In the genomic region with DNA sequence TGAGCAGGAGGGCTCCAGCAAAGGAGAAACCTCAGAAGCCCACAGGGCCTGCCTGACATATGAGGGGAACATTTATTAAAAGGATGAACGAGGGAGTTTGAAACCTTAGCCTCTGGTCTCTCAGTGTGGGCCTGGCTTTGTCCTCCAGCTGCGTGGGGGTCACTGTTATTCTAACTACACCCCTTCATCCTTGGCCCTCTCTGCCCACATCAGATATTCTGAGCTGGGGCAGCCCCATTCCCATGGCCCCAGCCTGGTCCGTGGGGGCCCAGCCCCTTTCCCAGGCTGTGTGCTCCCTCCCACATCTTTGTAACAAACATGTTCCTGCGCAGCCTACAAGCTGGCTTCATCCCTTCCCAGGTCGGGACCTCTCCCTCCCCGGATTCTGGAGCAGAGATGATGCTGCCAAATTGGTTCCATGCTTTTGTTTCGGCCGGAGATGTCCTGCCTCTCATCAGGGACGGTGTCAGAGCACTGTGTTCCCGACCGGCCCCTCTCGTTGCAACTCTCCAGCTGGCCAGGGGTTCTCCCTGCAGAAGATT, we compare ENCODE assay signal across 26 cellular contexts. TPM values are rescaled to one million over a fixed set of nuclear protein-coding genes. Genes with fewer than 3 reads are reported as not detected.
A peak's percentile ranks its signal among the peaks of the same experiment; 100 is the strongest.
DNase-seq lines count a peak whose midpoint lies in the region; ATAC-seq and TF ChIP-seq lines count a peak whose summit lies in the region.
"Had no signal": no experiment of that assay in that cellular context is flagged by ENCODE, and none has a peak within 500 bp of the region (broad histone marks: within the 10 kb centered on the region; RNA-seq: fewer than 3 reads in every experiment).

No MANE protein-coding gene starts in this region.

- no peak overlapping the region for H3K4me3 ChIP-seq in KMS-11 (IDR thresholded peaks at IDR 0.05; ENCODE audit: insufficient read depth, low read depth, low read length)
- no peak overlapping the region for H3K4me3 ChIP-seq in esophagus (ENCODE audit: low read depth in 1 of 2, low read length in 2 of 2)
- H3K4me3 ChIP-seq in stomach smooth muscle (ENCODE audit: low read length in 2 of 2), result peak overlapping the region in 1 of 2 donors; percentile 92
- H3K4me3 ChIP-seq: SK-N-MC had no signal

- H2AFZ ChIP-seq in KMS-11 (ENCODE audit: low read depth), result no peak overlapping the region

- TF ChIP-seq CTCF in KMS-11 (conservative IDR thresholded peaks at IDR 0.05; ENCODE audit: low read depth, low read length) (no peak), nephron (IDR thresholded peaks at IDR 0.05; ENCODE audit: unreplicated experiment in 3 of 3) (no peak)

- H3K27ac Mint-ChIP-seq in nephron, result peak overlapping the region in 2 of 3 experiments; percentile 48 to 78
- H3K27ac Mint-ChIP-seq: activated naive CD8-positive, alpha-beta T cell treated with anti-CD3 and anti-CD28 coated beads, Interleukin-2, amount 50 U/mL, for 24 hours; CD4-positive, alpha-beta T cell; memory B cell; naive thymus-derived CD4-positive, alpha-beta T cell had no signal

- H3K4me1 ChIP-seq in KMS-11 (ENCODE audit: low read depth, poor library complexity, severe bottlenecking), result peaks cover 24% of the 10 kb centered on the region
- peaks cover 10 to 23% of the 10 kb centered on the region in 2 donors for H3K4me1 ChIP-seq in esophagus (ENCODE audit: control insufficient read depth in 2 of 2, insufficient read depth in 2 of 2, low read length in 1 of 2)
- H3K4me1 ChIP-seq in stomach smooth muscle (ENCODE audit: control insufficient read depth, insufficient read depth, low read length), result peaks cover 81% of the 10 kb centered on the region

- H3K36me3 Mint-ChIP-seq in nephron (ENCODE audit: low read depth), result peaks cover 3% of the 10 kb centered on the region
- H3K36me3 Mint-ChIP-seq: memory B cell had no signal

- H3K4me3 Mint-ChIP-seq in nephron, result peak overlapping the region in 2 of 3 experiments; percentile 59 to 60
- H3K4me3 Mint-ChIP-seq: activated naive CD8-positive, alpha-beta T cell treated with anti-CD3 and anti-CD28 coated beads, Interleukin-2, amount 50 U/mL, for 24 hours; CD4-positive, alpha-beta T cell; memory B cell; stimulated activated naive CD8-positive, alpha-beta T cell treated with anti-CD3 and anti-CD28 coated beads, Interleukin-15, Interleukin-2, amounts not matched to agents 100 ng/mL and 50 ng/mL, for 24 hours had no signal

- H3K9me3 Mint-ChIP-seq in nephron, result no peaks in the 10 kb centered on the region
- H3K9me3 Mint-ChIP-seq: activated naive CD8-positive, alpha-beta T cell treated with anti-CD3 and anti-CD28 coated beads, Interleukin-2, amount 50 U/mL, for 24 hours; CD4-positive, alpha-beta T cell; memory B cell; stimulated activated naive CD8-positive, alpha-beta T cell treated with anti-CD3 and anti-CD28 coated beads, Interleukin-15, Interleukin-2, amounts not matched to agents 100 ng/mL and 50 ng/mL, for 24 hours had no signal

- H3K4me1 Mint-ChIP-seq in nephron, result peaks cover 81% of the 10 kb centered on the region

- H3K9me3 ChIP-seq in esophagus (ENCODE audit: control insufficient read depth in 2 of 2, insufficient read depth in 1 of 2, low read depth in 1 of 2, low read length in 1 of 2) (no peaks in the 10 kb centered on the region), stomach smooth muscle (ENCODE audit: control insufficient read depth in 2 of 2, low read length in 2 of 2) (no peaks in the 10 kb centered on the region)

- H3K9ac ChIP-seq in KMS-11 (no peak overlapping the region), stomach smooth muscle (ENCODE audit: low read length in 2 of 2) (peak overlapping the region in 1 of 2 donors; percentile 36)

- no peak for DNase-seq in COLO668 (lab: John Stamatoyannopoulos, UW; ENCODE audit: unreplicated experiment)
- DNase-seq in HuH-7.5 (ENCODE audit: low spot score), result no peak
- DNase-seq in NCI-H2107 treated with DMSO at 0.1 percent for 48 hours (lab: John Stamatoyannopoulos, UW; ENCODE audit: unreplicated experiment), result no peak
- DNase-seq: activated CD4-positive, alpha-beta T cell treated with anti-CD3 and anti-CD28 coated beads, Interleukin-2, amount 50 U/mL, for 4 hours; activated naive CD8-positive, alpha-beta T cell treated with anti-CD3 and anti-CD28 coated beads, Interleukin-2, amount 50 U/mL, for 24 hours; CD4-positive, alpha-beta T cell; dermis blood vessel endothelial cell; foreskin fibroblast; GOT3; hypothalamus; KBM-7; naive thymus-derived CD4-positive, alpha-beta T cell; NCI-H1694 treated with DMSO at 0.1 percent for 48 hours; NCI-H510A; small intestine; stimulated activated CD4-positive, alpha-beta T cell treated with anti-CD3 and anti-CD28 coated beads, Interleukin-4, amount 100 ng/mL, for 1 hour; WERI-Rb-1 had no signal

- 65 to 68% methylated on average over 12 of the region's 12 CpGs for WGBS in esophagus, 2 donors

- peak overlapping the region; percentile 29; the same call in 1 of the 2 replicates for H3K4me2 ChIP-seq in KMS-11

- H4K20me1 ChIP-seq in KMS-11 (ENCODE audit: insufficient read depth), result no peaks in the 10 kb centered on the region

- H3K79me2 ChIP-seq in KMS-11 (ENCODE audit: insufficient read depth, low read depth), result no peaks in the 10 kb centered on the region

- ATAC-seq in HG02885 (IDR thresholded peaks at IDR 0.05; ENCODE audit: poor library complexity, unreplicated experiment), result no peak
- ATAC-seq: activated naive CD8-positive, alpha-beta T cell treated with anti-CD3 and anti-CD28 coated beads, Interleukin-2, amount 50 U/mL, for 24 hours; naive thymus-derived CD4-positive, alpha-beta T cell had no signal

- peaks cover 4% of the 10 kb centered on the region for H3K27me3 Mint-ChIP-seq in nephron (ENCODE audit: low read depth)

- no peaks in the 10 kb centered on the region for H3K27me3 ChIP-seq in KMS-11 (ENCODE audit: insufficient read depth, low read depth)
- H3K27me3 ChIP-seq in esophagus (ENCODE audit: control insufficient read depth in 1 of 2, insufficient read depth in 2 of 2, low read length in 2 of 2), result peaks cover 0 to 5% of the 10 kb centered on the region in 2 donors
- no peaks in the 10 kb centered on the region for H3K27me3 ChIP-seq in stomach smooth muscle (ENCODE audit: control insufficient read depth in 1 of 2, insufficient read depth in 2 of 2, low read length in 2 of 2)

- H3K27ac ChIP-seq in KMS-11 (no peak overlapping the region), esophagus (ENCODE audit: low read depth in 2 of 2, low read length in 1 of 2) (peak overlapping the region; percentile 9 to 16), stomach smooth muscle (ENCODE audit: low read length) (peak overlapping the region; percentile 95)
- H3K27ac ChIP-seq: SK-N-MC, WERI-Rb-1 had no signal

- H3K36me3 ChIP-seq in KMS-11 (ENCODE audit: insufficient read depth) (no peaks in the 10 kb centered on the region), esophagus (ENCODE audit: control insufficient read depth in 2 of 2, insufficient read depth in 2 of 2, low read length in 1 of 2) (no peaks in the 10 kb centered on the region), stomach smooth muscle (ENCODE audit: control insufficient read depth in 2 of 2, insufficient read depth in 2 of 2, low read length in 2 of 2) (peaks cover 0 to 4% of the 10 kb centered on the region in 2 donors)
- H3K36me3 ChIP-seq: WERI-Rb-1 had no signal

RNA-seq across cellular contexts. Expression of gene FXYD6, which starts 4.0 kb away (rescaled TPM):
- polyA plus RNA-seq in esophagus, result 1 to 10 TPM; 3.4 to 7.0 TPM
- polyA plus RNA-seq: naive thymus-derived CD4-positive, alpha-beta T cell had no signal

RNA-seq across cellular contexts. Expression of gene FXYD2, which starts 47.9 kb away (rescaled TPM):
- polyA plus RNA-seq in esophagus, result 1 to 10 TPM in 1 of 2 donors, under 1 TPM in 1; 0.75 to 1.0 TPM
- polyA plus RNA-seq: AG04450 had no signal

RNA-seq across cellular contexts. Expression of gene TMPRSS13, which starts 56.7 kb away (rescaled TPM):
- 10 to 100 TPM; 13.5 to 16.7 TPM for polyA plus RNA-seq in esophagus
- polyA plus RNA-seq: AG04450 had no signal
